In genomic region chr1:23651069-23651808, GRCh38 we compare ENCODE assay signal across 10 cellular contexts. TPM values are rescaled to one million over a fixed set of nuclear protein-coding genes. Genes with fewer than 3 reads are reported as not detected.
DNase-seq lines count a peak whose midpoint lies in the region; ATAC-seq and TF ChIP-seq lines count a peak whose summit lies in the region.
"Had no signal": no experiment of that assay in that cellular context is flagged by ENCODE, and none has a peak within 500 bp of the region (broad histone marks: within the 10 kb centered on the region; RNA-seq: fewer than 3 reads in every experiment).

No MANE protein-coding gene starts in this region.

- no peak for TF ChIP-seq CTCF in cardiac fibroblast (IDR thresholded peaks at IDR 0.05; ENCODE audit: low read depth, low read length)
- TF ChIP-seq CTCF in right lobe of liver (IDR thresholded peaks at IDR 0.05), result no peak
- no peak for TF ChIP-seq CTCF in dorsolateral prefrontal cortex (IDR thresholded peaks at IDR 0.05 in 54 of 56, conservative IDR thresholded peaks at IDR 0.05 in 2 of 56; ENCODE audit: low read depth in 1 of 56, partially characterized antibody in 56 of 56)

- no peak for TF ChIP-seq POLR2A in right lobe of liver (IDR thresholded peaks at IDR 0.05)

- WGBS in right lobe of liver (ENCODE audit: insufficient coverage, low coverage, low lambda C conversion rate, missing lambda C conversion rate), result 71% methylated on average over 4 of the region's 7 CpGs

- no peaks in the 10 kb centered on the region for H3K9me3 ChIP-seq in right lobe of liver

- H3K4me3 ChIP-seq in cardiac fibroblast (replicated peaks in 1 of 2; ENCODE audit: low read depth in 2 of 2, low read length in 2 of 2) (no peak overlapping the region), right lobe of liver (no peak overlapping the region), dorsolateral prefrontal cortex (no peak overlapping the region)
- H3K4me3 ChIP-seq: lung had no signal

- H3K27ac ChIP-seq in right lobe of liver, result peak overlapping the region in 1 of 3 donors; percentile 1
- H3K27ac ChIP-seq in dorsolateral prefrontal cortex, result no peak overlapping the region

- peak; percentile 95 for ATAC-seq in Right ventricle myocardium inferior
- ATAC-seq in right lobe of liver, result peak; percentile 69 to 96 (median 89)

- no peaks in the 10 kb centered on the region for H3K36me3 ChIP-seq in right lobe of liver

- peaks cover 0 to 6% (median 0%) of the 10 kb centered on the region in 4 donors for H3K4me1 ChIP-seq in right lobe of liver

- intact Hi-C loops in Right ventricle myocardium inferior (cut with DNase I), result no loop called here
- intact Hi-C loops in cardiac septum (cut with DNase I), result no loop called here
- intact Hi-C loops in right lobe of liver (cut with DNase I), result no loop called here
- intact Hi-C loops in dorsolateral prefrontal cortex (cut with DNase I), result no loop called here

- no peaks in the 10 kb centered on the region for H3K27me3 ChIP-seq in right lobe of liver
- peaks cover 0 to 4% (median 0%) of the 10 kb centered on the region in 45 donors for H3K27me3 ChIP-seq in dorsolateral prefrontal cortex

- DNase-seq in Right ventricle myocardium inferior (ENCODE audit: missing footprints) (peak; percentile 75), cardiac septum (ENCODE audit: low spot score) (no peak), cardiac fibroblast (ENCODE audit: low read depth in 2 of 2) (peak; percentile 64 to 70), right lobe of liver (peak; percentile 52 to 82 (median 72)), NCI-H748 treated with DMSO at 0.1 percent for 48 hours (lab: John Stamatoyannopoulos, UW) (no peak), dorsolateral prefrontal cortex (no peak), HuH-7 (ENCODE audit: low spot score) (no peak), Kasumi-1 (lab: John Stamatoyannopoulos, UW) (no peak)
- DNase-seq: stimulated activated CD8-positive, alpha-beta memory T cell treated with anti-CD3 and anti-CD28 coated beads, Interleukin-4, amount 100 ng/mL, for 48 hours had no signal

RNA-seq across cellular contexts. Expression of gene RPL11, which starts 40.4 kb away (rescaled TPM):
- total RNA-seq in Right ventricle myocardium inferior, result 681 TPM
- total RNA-seq in cardiac septum, result 521 TPM
- total RNA-seq in right lobe of liver, result 100 to 1,000 TPM; 341 to 471 (median 405) TPM
- 100 to 1,000 TPM; 167 to 380 (median 287) TPM for total RNA-seq in dorsolateral prefrontal cortex

Comparison
In these comparisons a context has a peak if more than half of its experiments do, and no peak if none do; other contexts are left out.
1. DNase-seq: peak in Right ventricle myocardium inferior (single experiment), cardiac fibroblast (2 of 2) and right lobe of liver (3 of 3); none in cardiac septum (single experiment), NCI-H748 treated with DMSO at 0.1 percent for 48 hours (single experiment), dorsolateral prefrontal cortex (0 of 10), HuH-7 (single experiment) and Kasumi-1 (0 of 2).